In genomic region chr12:124872068-124872719, GRCh38 we compare ENCODE assay signal across 1 cellular context.
TF ChIP-seq lines count a peak whose summit lies in the region.

No MANE protein-coding gene starts in this region.

TF ChIP-seq in H1, 55 proteins besides CTCF, POLR2A, EP300 and RAD21 (continued from another document):
- no peak for TF ChIP-seq RNF2 (IDR thresholded peaks at IDR 0.05; ENCODE audit: borderline replicate concordance, low read depth, low read length, missing control alignments, poor library complexity, severe bottlenecking)
TF ChIP-seq in H1: peak in this region for 0.
